ENCODE assay signal across 8 cellular contexts in genomic region chr6:169723200-169723909, GRCh38. TPM values are rescaled to one million over a fixed set of nuclear protein-coding genes. Genes with fewer than 3 reads are reported as not detected.
DNase-seq lines count a peak whose midpoint lies in the region; ATAC-seq, FAIRE-seq and TF ChIP-seq lines count a peak whose summit lies in the region.

No MANE protein-coding gene starts in this region.

- H3K4me3 ChIP-seq in astrocyte (ENCODE audit: insufficient read depth, low read depth, low read length) (peak overlapping the region; percentile 86), hepatocyte (peak overlapping the region; percentile 44), rectal smooth muscle tissue (ENCODE audit: low read length) (peak overlapping the region; percentile 75)

- H3K9me3 Mint-ChIP-seq in T-helper 2 cell treated with Interferon-gamma antibody and Interleukin-4, amounts not matched to agents 5 μg/mL and 100 μg/mL, for 36 hours = no peaks in the 10 kb centered on the region
- H3K9me3 Mint-ChIP-seq in astrocyte (ENCODE audit: unreplicated experiment) = no peaks in the 10 kb centered on the region

- H3K4me1 ChIP-seq in astrocyte (ENCODE audit: insufficient read depth, low read length) (peaks cover 31% of the 10 kb centered on the region), hepatocyte (ENCODE audit: insufficient read depth) (peaks cover 15% of the 10 kb centered on the region), rectal smooth muscle tissue (ENCODE audit: control insufficient read depth, insufficient read depth, low read length) (peaks cover 12% of the 10 kb centered on the region)

- H3K27ac ChIP-seq in astrocyte (ENCODE audit: low read depth, low read length) = peak overlapping the region; percentile 73
- H3K27ac ChIP-seq in hepatocyte = peak overlapping the region; percentile 96
- peak overlapping the region; percentile 76 for H3K27ac ChIP-seq in rectal smooth muscle tissue (ENCODE audit: low read depth, low read length)

- peaks cover 42% of the 10 kb centered on the region for H3K4me1 Mint-ChIP-seq in T-helper 2 cell treated with Interferon-gamma antibody and Interleukin-4, amounts not matched to agents 5 μg/mL and 100 μg/mL, for 36 hours (ENCODE audit: low read depth)
- H3K4me1 Mint-ChIP-seq in astrocyte (ENCODE audit: low read depth, unreplicated experiment) = peaks cover 11% of the 10 kb centered on the region

- H3K4me3 Mint-ChIP-seq in T-helper 2 cell treated with Interferon-gamma antibody and Interleukin-4, amounts not matched to agents 5 μg/mL and 100 μg/mL, for 36 hours = peak overlapping the region; percentile 92
- H3K4me3 Mint-ChIP-seq in astrocyte (ENCODE audit: unreplicated experiment) = peak overlapping the region; percentile 93

- H3K79me2 ChIP-seq in astrocyte (ENCODE audit: insufficient read depth, low read length) = peaks cover 30% of the 10 kb centered on the region
- peaks cover 51% of the 10 kb centered on the region for H3K79me2 ChIP-seq in hepatocyte

- peaks cover 13% of the 10 kb centered on the region for H3K36me3 Mint-ChIP-seq in T-helper 2 cell treated with Interferon-gamma antibody and Interleukin-4, amounts not matched to agents 5 μg/mL and 100 μg/mL, for 36 hours (ENCODE audit: low read depth)
- H3K36me3 Mint-ChIP-seq in astrocyte (ENCODE audit: low read depth, unreplicated experiment) = no peaks in the 10 kb centered on the region

- ATAC-seq in GM19455 (IDR thresholded peaks at IDR 0.05; ENCODE audit: unreplicated experiment) = peak; percentile 35

- H4K20me1 ChIP-seq in astrocyte (ENCODE audit: insufficient read depth, low read length) (peaks cover 28% of the 10 kb centered on the region), hepatocyte (ENCODE audit: insufficient read depth, poor library complexity, severe bottlenecking) (peaks cover 44% of the 10 kb centered on the region)

- WGBS in hepatocyte (ENCODE audit: low lambda C conversion rate, missing lambda C conversion rate) = under 1% methylated on average over 55 of the region's 70 CpGs

- DNase-seq in COR-L47 (lab: John Stamatoyannopoulos, UW) (peak; percentile 30), HS-27A (ENCODE audit: low read depth) (peak; percentile 48), astrocyte (ENCODE audit: low read depth) (peak; percentile 73), hepatocyte (ENCODE audit: low spot score) (peak; percentile 76), NCI-H510A treated with DMSO at 0.1 percent for 48 hours (lab: John Stamatoyannopoulos, UW) (no peak)
- peak; percentile 71 for DNase-seq in T-helper 2 cell treated with Interferon-gamma antibody and Interleukin-4, amounts not matched to agents 5 μg/mL and 100 μg/mL, for 36 hours (ENCODE audit: low spot score)

- H3K27me3 ChIP-seq in astrocyte (ENCODE audit: insufficient read depth, low read length) = no peaks in the 10 kb centered on the region
- H3K27me3 ChIP-seq in hepatocyte = no peaks in the 10 kb centered on the region
- no peaks in the 10 kb centered on the region for H3K27me3 ChIP-seq in rectal smooth muscle tissue (ENCODE audit: control insufficient read depth, insufficient read depth, low read length)

- TF ChIP-seq CTCF in astrocyte (IDR thresholded peaks at IDR 0.05; ENCODE audit: insufficient read depth, low read depth, low read length) (no peak), hepatocyte (IDR thresholded peaks at IDR 0.05; ENCODE audit: poor library complexity) (no peak)

- no peaks in the 10 kb centered on the region for H3K9me3 ChIP-seq in astrocyte (ENCODE audit: insufficient read depth, low read depth, low read length)
- no peaks in the 10 kb centered on the region for H3K9me3 ChIP-seq in hepatocyte (ENCODE audit: low read depth)

- H3K27me3 Mint-ChIP-seq in T-helper 2 cell treated with Interferon-gamma antibody and Interleukin-4, amounts not matched to agents 5 μg/mL and 100 μg/mL, for 36 hours (ENCODE audit: low read depth) = peaks cover 4% of the 10 kb centered on the region
- peaks cover 2% of the 10 kb centered on the region for H3K27me3 Mint-ChIP-seq in astrocyte (ENCODE audit: low read depth, unreplicated experiment)

- H3K4me2 ChIP-seq in astrocyte (ENCODE audit: low read length) = peak overlapping the region; percentile 96
- H3K4me2 ChIP-seq in hepatocyte = peak overlapping the region; percentile 93

- H3K9ac ChIP-seq in astrocyte (ENCODE audit: low read length) (peak overlapping the region; percentile 84), rectal smooth muscle tissue (ENCODE audit: low read length) (peak overlapping the region; percentile 54)

- H3K36me3 ChIP-seq in astrocyte (ENCODE audit: insufficient read depth, low read length) = no peaks in the 10 kb centered on the region
- no peaks in the 10 kb centered on the region for H3K36me3 ChIP-seq in hepatocyte (replicated peaks; ENCODE audit: insufficient read depth, low read depth)
- no peaks in the 10 kb centered on the region for H3K36me3 ChIP-seq in rectal smooth muscle tissue (ENCODE audit: control insufficient read depth, insufficient read depth, low read length)

- H3K27ac Mint-ChIP-seq in T-helper 2 cell treated with Interferon-gamma antibody and Interleukin-4, amounts not matched to agents 5 μg/mL and 100 μg/mL, for 36 hours = peak overlapping the region; percentile 98
- peak overlapping the region; percentile 65 for H3K27ac Mint-ChIP-seq in astrocyte (ENCODE audit: unreplicated experiment)

- H2AFZ ChIP-seq in astrocyte (ENCODE audit: low read depth, low read length) (peak overlapping the region; percentile 72), hepatocyte (peak overlapping the region; percentile 17)

- no peaks in the 10 kb centered on the region for H3K9me2 ChIP-seq in hepatocyte (replicated peaks; ENCODE audit: insufficient read depth)

- FAIRE-seq in astrocyte (lab: Jason Lieb, UNC) = no peak

RNA-seq across cellular contexts. Expression of gene PHF10, which starts 0.9 kb away (rescaled TPM):
- total RNA-seq in astrocyte (28.6 and 30.9 TPM in 2 replicates), hepatocyte (41.8 and 44.9 TPM in 2 replicates)
- polyA plus RNA-seq in hepatocyte = 30.1 and 32.9 TPM in 2 replicates

RNA-seq across cellular contexts. Expression of gene C6orf120, which starts 21.4 kb away (rescaled TPM):
- total RNA-seq in astrocyte = 34.6 and 37.7 TPM in 2 replicates
- 57.1 and 58.8 TPM in 2 replicates for total RNA-seq in hepatocyte
- 25.6 and 37.9 TPM in 2 replicates for polyA plus RNA-seq in hepatocyte

RNA-seq across cellular contexts. Expression of gene WDR27, which starts 21.5 kb away (rescaled TPM):
- total RNA-seq in astrocyte (28.7 and 31.2 TPM in 2 replicates), hepatocyte (27.4 and 27.7 TPM in 2 replicates)
- polyA plus RNA-seq in hepatocyte = 29.7 and 38.6 TPM in 2 replicates

RNA-seq across cellular contexts. Expression of gene DYNLT2, which starts 28.0 kb away (rescaled TPM):
- total RNA-seq in astrocyte = 0.53 and 1.0 TPM in 2 replicates
- 2.9 and 4.0 TPM in 2 replicates for total RNA-seq in hepatocyte
- polyA plus RNA-seq in hepatocyte = 3.1 and 4.2 TPM in 2 replicates

RNA-seq across cellular contexts. Expression of gene ERMARD, which starts 28.1 kb away (rescaled TPM):
- total RNA-seq in astrocyte (13.1 and 17.5 TPM in 2 replicates), hepatocyte (16.9 and 27.4 TPM in 2 replicates)
- 22.7 and 25.5 TPM in 2 replicates for polyA plus RNA-seq in hepatocyte
